Comparison of ENCODE assay signal across 18 cellular contexts in genomic region chr3:172002512-172003078, GRCh38. TPM values are rescaled to one million over a fixed set of nuclear protein-coding genes. Genes with fewer than 3 reads are reported as not detected.
DNase-seq lines count a peak whose midpoint lies in the region; FAIRE-seq and TF ChIP-seq lines count a peak whose summit lies in the region.
"Had no signal": no experiment of that assay in that cellular context is flagged by ENCODE, and none has a peak within 500 bp of the region (broad histone marks: within the 10 kb centered on the region; RNA-seq: fewer than 3 reads in every experiment).

No MANE protein-coding gene starts in this region.

- H3K27ac ChIP-seq in osteoblast (ENCODE audit: low read depth, low read length): no peak overlapping the region
- H3K27ac ChIP-seq: RWPE1, SJCRH30 had no signal

- H3K79me2 ChIP-seq in osteoblast (ENCODE audit: insufficient read depth, low read length): no peaks in the 10 kb centered on the region

- H3K27me3 ChIP-seq in osteoblast (ENCODE audit: insufficient read depth, low read length): no peaks in the 10 kb centered on the region
- H3K27me3 ChIP-seq: SJCRH30 had no signal

- TF ChIP-seq CTCF in osteoblast (IDR thresholded peaks at IDR 0.05; ENCODE audit: extremely low read depth, low read depth, low read length): no peak

- no peaks in the 10 kb centered on the region for H3K36me3 ChIP-seq in osteoblast (ENCODE audit: insufficient read depth, low read length)
- H3K36me3 ChIP-seq: SJCRH30 had no signal

- DNase-seq in DMS53 treated with DMSO at 0.1 percent for 48 hours (lab: John Stamatoyannopoulos, UW; ENCODE audit: unreplicated experiment) (peak; percentile 16), NCI-H2196 treated with DMSO at 0.1 percent for 48 hours (lab: John Stamatoyannopoulos, UW; ENCODE audit: unreplicated experiment) (peak; percentile 52), osteoblast (ENCODE audit: insufficient read length, low spot score, missing footprints) (no peak), SKM-1 treated with dmso at 0.1 percent for 144 hours (lab: John Stamatoyannopoulos, UW; ENCODE audit: unreplicated experiment) (no peak), putamen (ENCODE audit: low spot score) (no peak), OCI-M2 (lab: John Stamatoyannopoulos, UW; ENCODE audit: unreplicated experiment) (no peak)
- DNase-seq: Calu3; CD4-positive, alpha-beta T cell; DMS79 treated with DMSO at 0.1 percent for 48 hours; NCI-H187 treated with DMSO at 0.1 percent for 48 hours; NCI-H2171; NCI-H510A treated with DMSO at 0.1 percent for 48 hours had no signal

- no peaks in the 10 kb centered on the region for H3K4me1 ChIP-seq in osteoblast (ENCODE audit: insufficient read depth, low read length)
- H3K4me1 ChIP-seq: SJCRH30 had no signal

- H2AFZ ChIP-seq in osteoblast (ENCODE audit: low read length): peak overlapping the region; percentile 36

- H3K4me3 ChIP-seq in osteoblast (ENCODE audit: insufficient read depth, low read length): no peak overlapping the region
- H3K4me3 ChIP-seq: SJCRH30 had no signal

- no peak overlapping the region for H3K4me2 ChIP-seq in osteoblast (ENCODE audit: insufficient read depth, low read length)

- H3K9me3 ChIP-seq in osteoblast (ENCODE audit: low read depth, low read length): no peaks in the 10 kb centered on the region
- H3K9me3 ChIP-seq: SJCRH30 had no signal

- H4K20me1 ChIP-seq in osteoblast (ENCODE audit: insufficient read depth, low read length): no peaks in the 10 kb centered on the region

- FAIRE-seq in endometrium (lab: Jason Lieb, UNC): peak; percentile 98
- FAIRE-seq: G401.6, GM12891, H1 had no signal

RNA-seq across cellular contexts. Expression of gene FNDC3B, which starts 36.8 kb away (rescaled TPM):
- total RNA-seq in osteoblast: 179 TPM in 2 replicates

Comparison
In these comparisons a context has a peak if more than half of its experiments do, and no peak if none do; other contexts are left out.
1. DNase-seq: peak in DMS53 treated with DMSO at 0.1 percent for 48 hours (single experiment) and NCI-H2196 treated with DMSO at 0.1 percent for 48 hours (single experiment); none in osteoblast (single experiment), SKM-1 treated with dmso at 0.1 percent for 144 hours (single experiment), putamen (single experiment) and OCI-M2 (single experiment).